ENCODE assay signal across 8 cellular contexts in the genomic region with DNA sequence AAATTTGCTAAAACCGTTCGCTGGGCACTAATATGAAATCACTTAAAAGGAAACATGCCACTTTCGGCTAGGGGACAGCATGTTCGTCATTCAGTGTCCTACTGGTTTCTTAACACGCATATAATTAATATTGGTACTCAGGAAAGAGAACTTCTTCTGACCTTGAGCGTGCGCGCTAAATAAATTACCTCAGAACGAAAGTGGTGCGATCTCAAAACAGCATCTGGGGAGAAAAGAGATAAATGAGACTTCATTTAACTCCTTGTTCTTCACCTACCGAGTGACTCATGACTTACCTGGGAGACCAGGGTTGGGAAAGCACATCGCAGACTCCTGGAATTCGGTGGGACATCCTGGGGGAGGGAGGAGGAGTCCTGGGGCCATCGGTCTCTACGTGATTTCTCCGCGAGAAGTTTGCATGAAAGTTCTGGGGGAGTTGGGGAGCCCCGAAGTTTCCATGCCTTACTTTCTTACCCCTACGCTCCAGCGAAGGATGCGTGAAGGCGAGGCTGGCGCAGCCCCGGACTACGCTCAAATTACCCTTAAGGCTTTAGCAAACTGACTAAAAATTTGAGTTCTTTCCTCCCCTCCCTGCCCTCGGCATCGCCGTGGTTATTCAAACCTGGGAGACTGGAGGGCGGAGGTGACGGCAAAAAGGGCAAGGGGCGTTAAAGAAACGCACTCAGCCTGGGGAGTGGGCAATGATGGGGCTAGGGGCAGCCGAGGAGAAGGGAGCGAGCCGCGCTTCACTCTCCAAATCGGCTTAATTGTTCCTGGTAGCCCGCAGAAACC. TPM values are rescaled to one million over a fixed set of nuclear protein-coding genes. Genes with fewer than 3 reads are reported as not detected.
DNase-seq lines count a peak whose midpoint lies in the region; ATAC-seq and TF ChIP-seq lines count a peak whose summit lies in the region.

No MANE protein-coding gene starts in this region.

- peak overlapping the region; percentile 55 for H3K9ac ChIP-seq in endocrine pancreas (ENCODE audit: control insufficient read depth, insufficient read depth, low read length)

- intact Hi-C loops in natural killer cell (cut with micrococcal nuclease): no loop called here

- H3K27me3 Mint-ChIP-seq in natural killer cell (ENCODE audit: low read depth in 2 of 2): peaks cover 34 to 70% of the 10 kb centered on the region in 2 donors

- peaks cover 11 to 23% of the 10 kb centered on the region in 2 donors for H3K4me1 Mint-ChIP-seq in natural killer cell

- ATAC-seq in natural killer cell (no peak), HG02678 (IDR thresholded peaks at IDR 0.05; ENCODE audit: unreplicated experiment) (no peak)

- H3K9me3 Mint-ChIP-seq in natural killer cell: no peaks in the 10 kb centered on the region

- H3K27ac ChIP-seq in ACC112 (ENCODE audit: low read depth, low read length): peak overlapping the region; percentile 82
- H3K27ac ChIP-seq in RWPE1: peak overlapping the region; percentile 84

- POLR2A ChIA-PET in RWPE1 (lab: Yijun Ruan, JAX; ENCODE audit: low non-redundant PET): no interaction called here

- peak overlapping the region; percentile 64 for H2AFZ ChIP-seq in ACC112 (ENCODE audit: low read length, unreplicated experiment)

- no peaks in the 10 kb centered on the region for H3K9me3 ChIP-seq in endocrine pancreas (ENCODE audit: control insufficient read depth, low read length)

- H3K4me3 Mint-ChIP-seq in natural killer cell: peak overlapping the region; percentile 90

- H3K27me3 ChIP-seq in ACC112 (ENCODE audit: insufficient read depth, low read length) (no peaks in the 10 kb centered on the region), endocrine pancreas (ENCODE audit: control insufficient read depth, insufficient read depth, low read length) (no peaks in the 10 kb centered on the region)

- peaks cover 52% of the 10 kb centered on the region for H3K4me1 ChIP-seq in ACC112 (ENCODE audit: control insufficient read depth, insufficient read depth, low read length, unreplicated experiment)
- peaks cover 4% of the 10 kb centered on the region for H3K4me1 ChIP-seq in endocrine pancreas (ENCODE audit: control insufficient read depth, insufficient read depth, low read length)

- TF ChIP-seq CTCF in RWPE1 (conservative IDR thresholded peaks at IDR 0.05; ENCODE audit: low read depth) (no peak), natural killer cell (IDR thresholded peaks at IDR 0.05) (no peak)

- H3K36me3 Mint-ChIP-seq in natural killer cell: no peaks in the 10 kb centered on the region

- DNase-seq in RWPE1 (ENCODE audit: low spot score) (peak; percentile 18), natural killer cell (no peak), cerebellar nuclear complex (lab: John Stamatoyannopoulos, UW) (no peak)
- DNase-seq in NK-92 treated with Interleukin-12 subunit alpha and Interleukin-12 subunit beta, amount 100 ng/mL, for 24 hours (lab: John Stamatoyannopoulos, UW): no peak

- H3K36me3 ChIP-seq in ACC112 (ENCODE audit: insufficient read depth, low read length) (peaks cover 14% of the 10 kb centered on the region; the same call in 1 of the 2 replicates), endocrine pancreas (ENCODE audit: control insufficient read depth, insufficient read depth, low read length) (no peaks in the 10 kb centered on the region)

- TF ChIP-seq POLR2A in GM18526 (IDR thresholded peaks at IDR 0.05; ENCODE audit: extremely low read depth, insufficient read length): peak; percentile 46

- H3K79me2 ChIP-seq in ACC112 (ENCODE audit: control insufficient read depth, insufficient read depth, low read length, unreplicated experiment): peaks cover 39% of the 10 kb centered on the region

- H3K27ac Mint-ChIP-seq in natural killer cell: peak overlapping the region in 1 of 2 donors; percentile 65

- H3K4me3 ChIP-seq in ACC112 (ENCODE audit: low read depth, low read length) (peak overlapping the region; percentile 92), endocrine pancreas (ENCODE audit: control insufficient read depth, insufficient read depth, low read length) (peak overlapping the region; percentile 86)

- CTCF ChIA-PET in RWPE1 (lab: Yijun Ruan, JAX): interaction anchor here (1.1 kb wide), 1 partner anchor 92 kb away, joined by 4 read pairs; a partner anchor contains a TSS

RNA-seq across cellular contexts. Expression of a gene that starts 1.1 kb away (rescaled TPM):
- total RNA-seq in natural killer cell: not detected
